Comparison of ENCODE assay signal across 6 cellular contexts in genomic region chr2:222949073-222949472, GRCh38.
"Had no signal": no experiment of that assay in that cellular context is flagged by ENCODE, and none has a peak within 500 bp of the region (broad histone marks: within the 10 kb centered on the region; RNA-seq: fewer than 3 reads in every experiment).

No MANE protein-coding gene starts in this region.

- H3K27ac Mint-ChIP-seq: GM23338, H9, IgD-negative memory B cell had no signal

- H3K9me3 Mint-ChIP-seq: GM23338 had no signal

- ATAC-seq: GM23338 had no signal

- H3K36me3 Mint-ChIP-seq: IgD-negative memory B cell had no signal

- DNase-seq: H9, HCEC 1CT, KG1 had no signal

- H3K4me3 ChIP-seq: GM23338 had no signal

- H3K4me1 Mint-ChIP-seq: IgD-negative memory B cell had no signal

- H3K4me2 ChIP-seq: GM23338 had no signal

- H2AFZ ChIP-seq: GM23338 had no signal

- H3K4me3 Mint-ChIP-seq: GM23338, H9, IgD-negative memory B cell had no signal

- H3K27ac ChIP-seq: HL-60 had no signal
